In genomic region chr14:101137234-101137633, GRCh38 we compare ENCODE assay signal across 26 cellular contexts.
"Had no signal": no experiment of that assay in that cellular context is flagged by ENCODE, and none has a peak within 500 bp of the region (broad histone marks: within the 10 kb centered on the region; RNA-seq: fewer than 3 reads in every experiment).

No MANE protein-coding gene starts in this region.

- H3K27me3 ChIP-seq: MG63, Peyer's patch, SJSA1 had no signal

- H3K4me3 ChIP-seq: MG63, Peyer's patch, SJSA1 had no signal

- H3K36me3 ChIP-seq: MG63, Peyer's patch, SJSA1 had no signal

- H3K4me1 ChIP-seq: Peyer's patch had no signal

- ATAC-seq: activated naive CD8-positive, alpha-beta T cell treated with anti-CD3 and anti-CD28 coated beads, Interleukin-2, amount 50 U/mL, for 24 hours; activated T-cell treated with anti-CD3 and anti-CD28 coated beads, Interleukin-2, amount 50 U/mL, for 4 hours had no signal

- DNase-seq: activated CD4-positive, alpha-beta memory T cell treated with anti-CD3 and anti-CD28 coated beads for 36 hours; activated CD4-positive, alpha-beta T cell treated with anti-CD3 and anti-CD28 coated beads, Interleukin-2, amount 50 U/mL, for 1 hour; activated CD8-positive, alpha-beta memory T cell treated with anti-CD3 and anti-CD28 coated beads, Interleukin-2, amount 50 U/mL, for 4 hours; activated gamma-delta T cell treated with Interleukin-2 at 50 U/mL for 16 hours; activated naive CD4-positive, alpha-beta T cell treated with anti-CD3 and anti-CD28 coated beads for 36 hours; activated naive CD8-positive, alpha-beta T cell treated with anti-CD3 and anti-CD28 coated beads, Interleukin-2, amount 50 U/mL, for 24 hours; activated T-cell treated with anti-CD3 and anti-CD28 coated beads for 4 hours; activated T-cell treated with anti-CD3 and anti-CD28 coated beads, Interleukin-2, amount 50 U/mL, for 4 hours; anterior cingulate cortex; central memory CD4-positive, alpha-beta T cell; Kasumi-1; KBM-7; MG63; MV-4-11; NCI-H1092; NCI-H1436 treated with DMSO at 0.1 percent for 48 hours; NCI-H1694 treated with DMSO at 0.1 percent for 48 hours; NCI-H2029; NCI-H345; NCI-H524 treated with DMSO at 0.1 percent for 48 hours; NK-92 treated with Interleukin-12 subunit alpha and Interleukin-12 subunit beta, amount 100 ng/mL, for 24 hours; Peyer's patch; RPMI8226; SHP77 treated with DMSO at 0.1 percent for 48 hours; SK-N-SH had no signal

- H3K9ac ChIP-seq: SK-N-SH had no signal

- H3K27ac ChIP-seq: Peyer's patch, SJSA1 had no signal

- H3K4me2 ChIP-seq: SK-N-SH had no signal
